ENCODE assay signal across 12 cellular contexts in the genomic region with DNA sequence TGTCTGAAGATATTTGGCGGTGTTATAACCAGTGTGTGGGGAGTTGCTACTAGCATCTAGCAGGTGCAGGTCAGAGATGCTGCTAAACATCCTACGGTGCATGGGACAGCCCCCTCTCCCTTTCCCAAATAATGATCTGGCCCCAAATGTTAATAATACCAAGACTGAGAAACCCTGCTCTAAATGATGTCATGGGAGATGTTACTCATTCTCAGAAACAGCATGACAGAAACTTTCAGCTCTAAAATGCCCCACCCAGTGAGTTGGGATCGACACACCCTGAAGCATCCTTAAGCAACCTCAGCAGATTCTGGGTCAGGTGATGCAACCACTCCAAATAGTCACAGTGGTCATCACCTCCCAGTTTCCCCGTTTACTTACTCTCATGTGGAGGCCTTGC.
DNase-seq lines count a peak whose midpoint lies in the region; ATAC-seq and TF ChIP-seq lines count a peak whose summit lies in the region.
"Had no signal": no experiment of that assay in that cellular context is flagged by ENCODE, and none has a peak within 500 bp of the region (broad histone marks: within the 10 kb centered on the region; RNA-seq: fewer than 3 reads in every experiment).

No MANE protein-coding gene starts in this region.

- DNase-seq in CD1c-positive myeloid dendritic cell (ENCODE audit: extremely low spot score) (peak; percentile 62), epithelial cell of esophagus (ENCODE audit: low read depth) (peak; percentile 90), ecto neural progenitor cell (ENCODE audit: low spot score) (no peak), iPS-NIHi7 (ENCODE audit: extremely low spot score) (no peak), COLO668 (lab: John Stamatoyannopoulos, UW; ENCODE audit: unreplicated experiment) (no peak), EL (no peak)
- DNase-seq: activated CD8-positive, alpha-beta memory T cell treated with anti-CD3 and anti-CD28 coated beads, Interleukin-2, amount 50 U/mL, for 4 hours; glutamatergic neuron; mesenchymal stem cell; SJCRH30 had no signal

- ATAC-seq in GM18907 (IDR thresholded peaks at IDR 0.05; ENCODE audit: unreplicated experiment): peak; percentile 59
- peak; percentile 60 for ATAC-seq in HG03378 (IDR thresholded peaks at IDR 0.05; ENCODE audit: unreplicated experiment)

- TF ChIP-seq CTCF in epithelial cell of esophagus (IDR thresholded peaks at IDR 0.05; ENCODE audit: insufficient read depth, low read depth, low read length, missing control alignments): no peak

- H3K4me3 ChIP-seq in epithelial cell of esophagus (ENCODE audit: low read length): no peak overlapping the region
- H3K4me3 ChIP-seq: SJCRH30 had no signal

Comparison
In these comparisons a context has a peak if more than half of its experiments do, and no peak if none do; other contexts are left out.
1. DNase-seq: peak in CD1c-positive myeloid dendritic cell (single experiment) and epithelial cell of esophagus (single experiment); none in ecto neural progenitor cell (single experiment), iPS-NIHi7 (single experiment), COLO668 (single experiment) and EL (single experiment).